ENCODE assay signal across 1 cellular context in the genomic region with DNA sequence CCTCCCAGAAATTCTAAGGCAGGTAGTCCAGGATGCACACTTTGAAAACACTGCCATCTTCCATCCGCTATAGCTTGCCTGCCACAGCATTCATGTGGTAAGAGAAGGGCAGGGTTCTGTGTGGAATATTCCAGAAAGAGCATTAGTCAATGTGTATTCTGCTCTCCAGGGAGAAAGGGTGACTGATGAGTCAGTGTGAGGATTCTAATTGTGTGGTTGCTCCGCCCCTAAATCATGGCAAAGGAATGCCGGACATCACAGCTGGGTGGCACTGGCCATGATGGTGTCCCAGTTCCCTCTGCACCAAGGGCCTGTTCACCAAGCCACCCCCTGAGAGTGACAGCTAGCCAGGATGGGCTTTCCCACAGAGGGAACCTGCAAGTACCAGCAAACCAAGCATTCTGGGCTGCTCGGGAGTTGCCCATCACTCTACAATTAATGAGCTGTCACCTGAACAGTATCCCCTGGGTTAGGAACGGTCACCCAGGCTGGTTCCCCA.
TF ChIP-seq lines count a peak whose summit lies in the region.

No MANE protein-coding gene starts in this region.

TF ChIP-seq in GM23338, 12 proteins besides CTCF, POLR2A, EP300 and RAD21:
- no peak for TF ChIP-seq POLR2AphosphoS5 (IDR thresholded peaks at IDR 0.05; ENCODE audit: low read depth)
- TF ChIP-seq, protein P1, sequence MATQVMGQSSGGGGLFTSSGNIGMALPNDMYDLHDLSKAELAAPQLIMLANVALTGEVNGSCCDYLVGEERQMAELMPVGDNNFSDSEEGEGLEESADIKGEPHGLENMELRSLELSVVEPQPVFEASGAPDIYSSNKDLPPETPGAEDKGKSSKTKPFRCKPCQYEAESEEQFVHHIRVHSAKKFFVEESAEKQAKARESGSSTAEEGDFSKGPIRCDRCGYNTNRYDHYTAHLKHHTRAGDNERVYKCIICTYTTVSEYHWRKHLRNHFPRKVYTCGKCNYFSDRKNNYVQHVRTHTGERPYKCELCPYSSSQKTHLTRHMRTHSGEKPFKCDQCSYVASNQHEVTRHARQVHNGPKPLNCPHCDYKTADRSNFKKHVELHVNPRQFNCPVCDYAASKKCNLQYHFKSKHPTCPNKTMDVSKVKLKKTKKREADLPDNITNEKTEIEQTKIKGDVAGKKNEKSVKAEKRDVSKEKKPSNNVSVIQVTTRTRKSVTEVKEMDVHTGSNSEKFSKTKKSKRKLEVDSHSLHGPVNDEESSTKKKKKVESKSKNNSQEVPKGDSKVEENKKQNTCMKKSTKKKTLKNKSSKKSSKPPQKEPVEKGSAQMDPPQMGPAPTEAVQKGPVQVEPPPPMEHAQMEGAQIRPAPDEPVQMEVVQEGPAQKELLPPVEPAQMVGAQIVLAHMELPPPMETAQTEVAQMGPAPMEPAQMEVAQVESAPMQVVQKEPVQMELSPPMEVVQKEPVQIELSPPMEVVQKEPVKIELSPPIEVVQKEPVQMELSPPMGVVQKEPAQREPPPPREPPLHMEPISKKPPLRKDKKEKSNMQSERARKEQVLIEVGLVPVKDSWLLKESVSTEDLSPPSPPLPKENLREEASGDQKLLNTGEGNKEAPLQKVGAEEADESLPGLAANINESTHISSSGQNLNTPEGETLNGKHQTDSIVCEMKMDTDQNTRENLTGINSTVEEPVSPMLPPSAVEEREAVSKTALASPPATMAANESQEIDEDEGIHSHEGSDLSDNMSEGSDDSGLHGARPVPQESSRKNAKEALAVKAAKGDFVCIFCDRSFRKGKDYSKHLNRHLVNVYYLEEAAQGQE (IDR thresholded peaks at IDR 0.05; ENCODE audit: unreplicated experiment), result no peak
- no peak for TF ChIP-seq ZNF114 (CRISPR knock-in tag; IDR thresholded peaks at IDR 0.05)
- TF ChIP-seq ZNF331 (CRISPR knock-in tag; IDR thresholded peaks at IDR 0.05; ENCODE audit: low read depth), result no peak
- no peak for TF ChIP-seq CREB1 (CRISPR knock-in tag; IDR thresholded peaks at IDR 0.05; ENCODE audit: low read depth)
- no peak for TF ChIP-seq STAT1 (IDR thresholded peaks at IDR 0.05; ENCODE audit: unreplicated experiment)
- TF ChIP-seq EZH2phosphoT487 (IDR thresholded peaks at IDR 0.05; ENCODE audit: unreplicated experiment), result no peak
- no peak for TF ChIP-seq NANOG (IDR thresholded peaks at IDR 0.05; ENCODE audit: borderline replicate concordance)
- TF ChIP-seq EZH2 (IDR thresholded peaks at IDR 0.05; ENCODE audit: low read depth, unreplicated experiment), result no peak
- TF ChIP-seq, protein P2, sequence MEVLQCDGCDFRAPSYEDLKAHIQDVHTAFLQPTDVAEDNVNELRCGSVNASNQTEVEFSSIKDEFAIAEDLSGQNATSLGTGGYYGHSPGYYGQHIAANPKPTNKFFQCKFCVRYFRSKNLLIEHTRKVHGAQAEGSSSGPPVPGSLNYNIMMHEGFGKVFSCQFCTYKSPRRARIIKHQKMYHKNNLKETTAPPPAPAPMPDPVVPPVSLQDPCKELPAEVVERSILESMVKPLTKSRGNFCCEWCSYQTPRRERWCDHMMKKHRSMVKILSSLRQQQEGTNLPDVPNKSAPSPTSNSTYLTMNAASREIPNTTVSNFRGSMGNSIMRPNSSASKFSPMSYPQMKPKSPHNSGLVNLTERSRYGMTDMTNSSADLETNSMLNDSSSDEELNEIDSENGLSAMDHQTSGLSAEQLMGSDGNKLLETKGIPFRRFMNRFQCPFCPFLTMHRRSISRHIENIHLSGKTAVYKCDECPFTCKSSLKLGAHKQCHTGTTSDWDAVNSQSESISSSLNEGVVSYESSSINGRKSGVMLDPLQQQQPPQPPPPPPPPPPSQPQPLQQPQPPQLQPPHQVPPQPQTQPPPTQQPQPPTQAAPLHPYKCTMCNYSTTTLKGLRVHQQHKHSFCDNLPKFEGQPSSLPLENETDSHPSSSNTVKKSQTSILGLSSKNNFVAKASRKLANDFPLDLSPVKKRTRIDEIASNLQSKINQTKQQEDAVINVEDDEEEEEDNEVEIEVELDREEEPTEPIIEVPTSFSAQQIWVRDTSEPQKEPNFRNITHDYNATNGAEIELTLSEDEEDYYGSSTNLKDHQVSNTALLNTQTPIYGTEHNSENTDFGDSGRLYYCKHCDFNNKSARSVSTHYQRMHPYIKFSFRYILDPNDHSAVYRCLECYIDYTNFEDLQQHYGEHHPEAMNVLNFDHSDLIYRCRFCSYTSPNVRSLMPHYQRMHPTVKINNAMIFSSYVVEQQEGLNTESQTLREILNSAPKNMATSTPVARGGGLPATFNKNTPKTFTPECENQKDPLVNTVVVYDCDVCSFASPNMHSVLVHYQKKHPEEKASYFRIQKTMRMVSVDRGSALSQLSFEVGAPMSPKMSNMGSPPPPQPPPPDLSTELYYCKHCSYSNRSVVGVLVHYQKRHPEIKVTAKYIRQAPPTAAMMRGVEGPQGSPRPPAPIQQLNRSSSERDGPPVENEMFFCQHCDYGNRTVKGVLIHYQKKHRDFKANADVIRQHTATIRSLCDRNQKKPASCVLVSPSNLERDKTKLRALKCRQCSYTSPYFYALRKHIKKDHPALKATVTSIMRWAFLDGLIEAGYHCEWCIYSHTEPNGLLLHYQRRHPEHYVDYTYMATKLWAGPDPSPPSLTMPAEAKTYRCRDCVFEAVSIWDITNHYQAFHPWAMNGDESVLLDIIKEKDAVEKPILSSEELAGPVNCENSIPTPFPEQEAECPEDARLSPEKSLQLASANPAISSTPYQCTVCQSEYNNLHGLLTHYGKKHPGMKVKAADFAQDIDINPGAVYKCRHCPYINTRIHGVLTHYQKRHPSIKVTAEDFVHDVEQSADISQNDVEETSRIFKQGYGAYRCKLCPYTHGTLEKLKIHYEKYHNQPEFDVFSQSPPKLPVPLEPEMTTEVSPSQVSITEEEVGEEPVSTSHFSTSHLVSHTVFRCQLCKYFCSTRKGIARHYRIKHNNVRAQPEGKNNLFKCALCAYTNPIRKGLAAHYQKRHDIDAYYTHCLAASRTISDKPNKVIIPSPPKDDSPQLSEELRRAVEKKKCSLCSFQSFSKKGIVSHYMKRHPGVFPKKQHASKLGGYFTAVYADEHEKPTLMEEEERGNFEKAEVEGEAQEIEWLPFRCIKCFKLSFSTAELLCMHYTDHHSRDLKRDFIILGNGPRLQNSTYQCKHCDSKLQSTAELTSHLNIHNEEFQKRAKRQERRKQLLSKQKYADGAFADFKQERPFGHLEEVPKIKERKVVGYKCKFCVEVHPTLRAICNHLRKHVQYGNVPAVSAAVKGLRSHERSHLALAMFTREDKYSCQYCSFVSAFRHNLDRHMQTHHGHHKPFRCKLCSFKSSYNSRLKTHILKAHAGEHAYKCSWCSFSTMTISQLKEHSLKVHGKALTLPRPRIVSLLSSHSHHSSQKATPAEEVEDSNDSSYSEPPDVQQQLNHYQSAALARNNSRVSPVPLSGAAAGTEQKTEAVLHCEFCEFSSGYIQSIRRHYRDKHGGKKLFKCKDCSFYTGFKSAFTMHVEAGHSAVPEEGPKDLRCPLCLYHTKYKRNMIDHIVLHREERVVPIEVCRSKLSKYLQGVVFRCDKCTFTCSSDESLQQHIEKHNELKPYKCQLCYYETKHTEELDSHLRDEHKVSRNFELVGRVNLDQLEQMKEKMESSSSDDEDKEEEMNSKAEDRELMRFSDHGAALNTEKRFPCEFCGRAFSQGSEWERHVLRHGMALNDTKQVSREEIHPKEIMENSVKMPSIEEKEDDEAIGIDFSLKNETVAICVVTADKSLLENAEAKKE (CRISPR knock-in tag; IDR thresholded peaks at IDR 0.05), result no peak
- TF ChIP-seq, protein P3, sequence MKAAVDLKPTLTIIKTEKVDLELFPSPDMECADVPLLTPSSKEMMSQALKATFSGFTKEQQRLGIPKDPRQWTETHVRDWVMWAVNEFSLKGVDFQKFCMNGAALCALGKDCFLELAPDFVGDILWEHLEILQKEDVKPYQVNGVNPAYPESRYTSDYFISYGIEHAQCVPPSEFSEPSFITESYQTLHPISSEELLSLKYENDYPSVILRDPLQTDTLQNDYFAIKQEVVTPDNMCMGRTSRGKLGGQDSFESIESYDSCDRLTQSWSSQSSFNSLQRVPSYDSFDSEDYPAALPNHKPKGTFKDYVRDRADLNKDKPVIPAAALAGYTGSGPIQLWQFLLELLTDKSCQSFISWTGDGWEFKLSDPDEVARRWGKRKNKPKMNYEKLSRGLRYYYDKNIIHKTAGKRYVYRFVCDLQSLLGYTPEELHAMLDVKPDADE (IDR thresholded peaks at IDR 0.05), result no peak
- no peak for TF ChIP-seq JUNB (IDR thresholded peaks at IDR 0.05; ENCODE audit: unreplicated experiment)
